In the genomic region with DNA sequence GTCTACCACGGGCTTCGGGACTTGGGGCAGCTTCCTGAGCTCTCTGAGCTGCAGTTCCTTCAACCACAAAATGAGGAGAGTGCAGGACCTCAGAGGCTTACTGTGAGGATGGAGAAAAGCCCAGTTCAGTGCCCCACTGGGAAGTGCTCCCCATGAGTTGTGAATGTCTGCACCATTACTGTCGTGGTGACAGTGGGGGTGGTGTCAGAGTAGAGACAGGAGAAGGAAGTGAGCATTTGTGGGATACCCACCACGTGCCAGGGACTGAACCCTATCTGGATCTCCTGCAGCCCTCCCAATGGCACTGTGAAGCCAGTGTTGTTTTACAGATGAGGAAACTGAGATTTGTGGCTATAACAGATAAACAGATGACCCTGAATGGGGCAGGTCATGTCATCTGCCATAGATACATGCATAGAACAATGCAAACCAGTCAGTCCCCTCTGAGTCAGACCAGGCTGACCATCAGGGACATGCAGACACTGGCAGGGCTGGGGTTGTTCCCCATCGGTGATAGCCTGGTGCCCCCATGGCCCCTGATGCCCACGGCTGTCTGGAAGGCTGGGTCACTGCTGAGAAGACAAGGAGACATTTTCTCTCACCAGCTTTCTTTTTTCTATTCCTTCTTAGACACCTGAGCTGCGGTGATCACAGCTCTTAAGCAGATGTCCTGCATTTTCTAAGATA, we compare ENCODE assay signal across 8 cellular contexts.
DNase-seq lines count a peak whose midpoint lies in the region; ATAC-seq and TF ChIP-seq lines count a peak whose summit lies in the region.

No MANE protein-coding gene starts in this region.

- no peak for TF ChIP-seq CTCF in fibroblast of mammary gland (conservative IDR thresholded peaks at IDR 0.05; ENCODE audit: control insufficient read depth, insufficient read depth, low read depth, low read length)

- ATAC-seq in GM21529 (IDR thresholded peaks at IDR 0.05; ENCODE audit: unreplicated experiment) (peak; percentile 6), HG02798 (IDR thresholded peaks at IDR 0.05; ENCODE audit: poor library complexity, unreplicated experiment) (no peak), HG03097 (IDR thresholded peaks at IDR 0.05; ENCODE audit: low FRiP score, unreplicated experiment) (no peak)
- peak; percentile 20 for ATAC-seq in stimulated activated effector memory CD8-positive, alpha-beta T cell treated with anti-CD3 and anti-CD28 coated beads, Interleukin-12 subunit alpha, Interleukin-12 subunit beta, amount 100 ng/mL, for 72 hours

- H3K4me1 Mint-ChIP-seq in stimulated activated effector memory CD8-positive, alpha-beta T cell treated with anti-CD3 and anti-CD28 coated beads, Interleukin-12 subunit alpha, Interleukin-12 subunit beta, amount 100 ng/mL, for 72 hours = peaks cover 22% of the 10 kb centered on the region

- H3K4me3 Mint-ChIP-seq in stimulated activated effector memory CD8-positive, alpha-beta T cell treated with anti-CD3 and anti-CD28 coated beads, Interleukin-12 subunit alpha, Interleukin-12 subunit beta, amount 100 ng/mL, for 72 hours = peak overlapping the region; percentile 74

- peak overlapping the region; percentile 41 for H3K4me3 ChIP-seq in fibroblast of mammary gland (ENCODE audit: control insufficient read depth, low read depth, low read length)

- H3K27ac Mint-ChIP-seq in stimulated activated effector memory CD8-positive, alpha-beta T cell treated with anti-CD3 and anti-CD28 coated beads, Interleukin-12 subunit alpha, Interleukin-12 subunit beta, amount 100 ng/mL, for 72 hours = peak overlapping the region; percentile 75

- peaks cover 46% of the 10 kb centered on the region for H3K36me3 Mint-ChIP-seq in stimulated activated effector memory CD8-positive, alpha-beta T cell treated with anti-CD3 and anti-CD28 coated beads, Interleukin-12 subunit alpha, Interleukin-12 subunit beta, amount 100 ng/mL, for 72 hours

- peak; percentile 51 for DNase-seq in OCI-M1 (lab: John Stamatoyannopoulos, UW)
- no peak for DNase-seq in fibroblast of mammary gland (ENCODE audit: low read depth)
- DNase-seq in stimulated activated effector memory CD8-positive, alpha-beta T cell treated with anti-CD3 and anti-CD28 coated beads, Interleukin-12 subunit alpha, Interleukin-12 subunit beta, amount 100 ng/mL, for 72 hours (ENCODE audit: low spot score in 2 of 2) = no peak
- no peak for DNase-seq in cerebellar cortex (ENCODE audit: low spot score)
- no peak for DNase-seq in amniotic stem cell (lab: John Stamatoyannopoulos, UW)

- no peaks in the 10 kb centered on the region for H3K9me3 Mint-ChIP-seq in stimulated activated effector memory CD8-positive, alpha-beta T cell treated with anti-CD3 and anti-CD28 coated beads, Interleukin-12 subunit alpha, Interleukin-12 subunit beta, amount 100 ng/mL, for 72 hours

Comparison
In these comparisons a context has a peak if more than half of its experiments do, and no peak if none do; other contexts are left out.
1. ATAC-seq: peak in GM21529 (single experiment) and stimulated activated effector memory CD8-positive, alpha-beta T cell treated with anti-CD3 and anti-CD28 coated beads, Interleukin-12 subunit alpha, Interleukin-12 subunit beta, amount 100 ng/mL, for 72 hours (single experiment); none in HG02798 (single experiment) and HG03097 (single experiment).